In the genomic region with DNA sequence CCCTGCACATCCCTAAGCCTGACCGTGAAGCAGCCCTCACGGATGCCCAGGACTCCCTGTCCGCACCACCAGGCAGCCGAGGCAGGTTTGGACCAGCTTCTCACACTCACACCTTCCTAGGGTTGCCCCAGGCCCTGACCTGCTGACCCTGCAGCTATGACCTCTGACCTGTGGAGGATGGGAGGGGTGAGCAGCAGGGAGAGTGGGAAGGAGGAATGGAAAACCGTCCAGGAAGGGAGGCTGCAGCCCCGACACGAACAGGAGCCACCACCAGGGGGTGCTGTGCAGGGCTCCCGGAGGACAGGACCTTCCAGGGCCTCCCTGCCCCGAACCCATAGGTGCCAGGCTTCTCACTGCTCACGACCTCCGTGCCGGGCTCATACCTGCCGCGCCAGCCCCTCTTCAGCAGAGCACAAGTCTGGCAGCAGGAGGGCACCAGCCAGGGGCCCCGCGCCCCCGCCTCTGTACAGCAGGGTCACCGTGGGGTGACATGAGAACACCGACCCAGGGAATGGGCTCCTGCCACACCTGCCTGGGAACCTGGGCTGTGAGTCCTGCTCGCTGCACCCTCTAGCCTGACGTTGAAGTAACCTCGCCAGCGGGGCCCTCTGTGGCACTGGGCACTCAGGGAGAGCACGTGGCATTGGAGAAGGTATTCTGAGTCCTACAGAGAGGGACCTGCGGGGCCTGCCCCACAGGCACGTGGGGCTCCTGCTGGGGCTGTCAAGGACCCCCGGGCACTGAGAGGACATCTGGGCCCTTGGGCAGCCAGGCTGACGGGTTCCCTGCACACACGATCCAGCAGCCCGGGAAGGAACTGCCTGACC, we compare ENCODE assay signal across 1 cellular context.
TF ChIP-seq lines count a peak whose summit lies in the region.

No MANE protein-coding gene starts in this region.

TF ChIP-seq in HepG2, 621 proteins besides CTCF, POLR2A, EP300 and RAD21 (continued from another document and continues in another):
- TF ChIP-seq RNF219 (CRISPR knock-in tag; IDR thresholded peaks at IDR 0.05) = no peak
- TF ChIP-seq, protein P1, sequence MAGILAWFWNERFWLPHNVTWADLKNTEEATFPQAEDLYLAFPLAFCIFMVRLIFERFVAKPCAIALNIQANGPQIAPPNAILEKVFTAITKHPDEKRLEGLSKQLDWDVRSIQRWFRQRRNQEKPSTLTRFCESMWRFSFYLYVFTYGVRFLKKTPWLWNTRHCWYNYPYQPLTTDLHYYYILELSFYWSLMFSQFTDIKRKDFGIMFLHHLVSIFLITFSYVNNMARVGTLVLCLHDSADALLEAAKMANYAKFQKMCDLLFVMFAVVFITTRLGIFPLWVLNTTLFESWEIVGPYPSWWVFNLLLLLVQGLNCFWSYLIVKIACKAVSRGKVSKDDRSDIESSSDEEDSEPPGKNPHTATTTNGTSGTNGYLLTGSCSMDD (CRISPR knock-in tag; IDR thresholded peaks at IDR 0.05) = no peak
- TF ChIP-seq, protein P2, sequence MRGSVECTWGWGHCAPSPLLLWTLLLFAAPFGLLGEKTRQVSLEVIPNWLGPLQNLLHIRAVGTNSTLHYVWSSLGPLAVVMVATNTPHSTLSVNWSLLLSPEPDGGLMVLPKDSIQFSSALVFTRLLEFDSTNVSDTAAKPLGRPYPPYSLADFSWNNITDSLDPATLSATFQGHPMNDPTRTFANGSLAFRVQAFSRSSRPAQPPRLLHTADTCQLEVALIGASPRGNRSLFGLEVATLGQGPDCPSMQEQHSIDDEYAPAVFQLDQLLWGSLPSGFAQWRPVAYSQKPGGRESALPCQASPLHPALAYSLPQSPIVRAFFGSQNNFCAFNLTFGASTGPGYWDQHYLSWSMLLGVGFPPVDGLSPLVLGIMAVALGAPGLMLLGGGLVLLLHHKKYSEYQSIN (CRISPR knock-in tag; IDR thresholded peaks at IDR 0.05; ENCODE audit: borderline replicate concordance) = peak; percentile 35; the same call in 1 of the 2 replicates
- TF ChIP-seq HBP1 (CRISPR knock-in tag; IDR thresholded peaks at IDR 0.05; ENCODE audit: low read depth) = no peak
- TF ChIP-seq GZF1 (CRISPR knock-in tag; IDR thresholded peaks at IDR 0.05) = no peak
- no peak for TF ChIP-seq RERE (CRISPR knock-in tag; IDR thresholded peaks at IDR 0.05; ENCODE audit: low read depth)
- no peak for TF ChIP-seq ZNF468 (CRISPR knock-in tag; IDR thresholded peaks at IDR 0.05)
- 0 out of 2 replicates have a peak, but pooled peaks have one; percentile 6 for TF ChIP-seq ZNF589 (CRISPR knock-in tag; conservative IDR thresholded peaks at IDR 0.05)
- no peak for TF ChIP-seq ZSCAN12 (CRISPR knock-in tag; IDR thresholded peaks at IDR 0.05)
- no peak for TF ChIP-seq GMEB1 (CRISPR knock-in tag; IDR thresholded peaks at IDR 0.05; ENCODE audit: borderline replicate concordance)
- TF ChIP-seq SMAD1 (CRISPR knock-in tag; IDR thresholded peaks at IDR 0.05; ENCODE audit: borderline replicate concordance, low read depth) = peak; percentile 54; the same call in 1 of the 2 replicates
- TF ChIP-seq, protein P3, sequence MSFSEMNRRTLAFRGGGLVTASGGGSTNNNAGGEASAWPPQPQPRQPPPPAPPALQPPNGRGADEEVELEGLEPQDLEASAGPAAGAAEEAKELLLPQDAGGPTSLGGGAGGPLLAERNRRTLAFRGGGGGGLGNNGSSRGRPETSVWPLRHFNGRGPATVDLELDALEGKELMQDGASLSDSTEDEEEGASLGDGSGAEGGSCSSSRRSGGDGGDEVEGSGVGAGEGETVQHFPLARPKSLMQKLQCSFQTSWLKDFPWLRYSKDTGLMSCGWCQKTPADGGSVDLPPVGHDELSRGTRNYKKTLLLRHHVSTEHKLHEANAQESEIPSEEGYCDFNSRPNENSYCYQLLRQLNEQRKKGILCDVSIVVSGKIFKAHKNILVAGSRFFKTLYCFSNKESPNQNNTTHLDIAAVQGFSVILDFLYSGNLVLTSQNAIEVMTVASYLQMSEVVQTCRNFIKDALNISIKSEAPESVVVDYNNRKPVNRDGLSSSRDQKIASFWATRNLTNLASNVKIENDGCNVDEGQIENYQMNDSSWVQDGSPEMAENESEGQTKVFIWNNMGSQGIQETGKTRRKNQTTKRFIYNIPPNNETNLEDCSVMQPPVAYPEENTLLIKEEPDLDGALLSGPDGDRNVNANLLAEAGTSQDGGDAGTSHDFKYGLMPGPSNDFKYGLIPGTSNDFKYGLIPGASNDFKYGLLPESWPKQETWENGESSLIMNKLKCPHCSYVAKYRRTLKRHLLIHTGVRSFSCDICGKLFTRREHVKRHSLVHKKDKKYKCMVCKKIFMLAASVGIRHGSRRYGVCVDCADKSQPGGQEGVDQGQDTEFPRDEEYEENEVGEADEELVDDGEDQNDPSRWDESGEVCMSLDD (CRISPR knock-in tag; IDR thresholded peaks at IDR 0.05; ENCODE audit: borderline replicate concordance) = no peak
- TF ChIP-seq NFKB2 (CRISPR knock-in tag; IDR thresholded peaks at IDR 0.05; ENCODE audit: borderline replicate concordance) = peak; percentile 54; the same call in 1 of the 2 replicates
- TF ChIP-seq, protein P4, sequence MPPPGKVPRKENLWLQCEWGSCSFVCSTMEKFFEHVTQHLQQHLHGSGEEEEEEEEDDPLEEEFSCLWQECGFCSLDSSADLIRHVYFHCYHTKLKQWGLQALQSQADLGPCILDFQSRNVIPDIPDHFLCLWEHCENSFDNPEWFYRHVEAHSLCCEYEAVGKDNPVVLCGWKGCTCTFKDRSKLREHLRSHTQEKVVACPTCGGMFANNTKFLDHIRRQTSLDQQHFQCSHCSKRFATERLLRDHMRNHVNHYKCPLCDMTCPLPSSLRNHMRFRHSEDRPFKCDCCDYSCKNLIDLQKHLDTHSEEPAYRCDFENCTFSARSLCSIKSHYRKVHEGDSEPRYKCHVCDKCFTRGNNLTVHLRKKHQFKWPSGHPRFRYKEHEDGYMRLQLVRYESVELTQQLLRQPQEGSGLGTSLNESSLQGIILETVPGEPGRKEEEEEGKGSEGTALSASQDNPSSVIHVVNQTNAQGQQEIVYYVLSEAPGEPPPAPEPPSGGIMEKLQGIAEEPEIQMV (CRISPR knock-in tag; IDR thresholded peaks at IDR 0.05; ENCODE audit: low read depth) = 0 out of 2 replicates have a peak, but pooled peaks have one; percentile 28
- TF ChIP-seq ZNF773 (CRISPR knock-in tag; IDR thresholded peaks at IDR 0.05; ENCODE audit: borderline replicate concordance) = 0 out of 2 replicates have a peak, but pooled peaks have one; percentile 19
- TF ChIP-seq, protein P5, sequence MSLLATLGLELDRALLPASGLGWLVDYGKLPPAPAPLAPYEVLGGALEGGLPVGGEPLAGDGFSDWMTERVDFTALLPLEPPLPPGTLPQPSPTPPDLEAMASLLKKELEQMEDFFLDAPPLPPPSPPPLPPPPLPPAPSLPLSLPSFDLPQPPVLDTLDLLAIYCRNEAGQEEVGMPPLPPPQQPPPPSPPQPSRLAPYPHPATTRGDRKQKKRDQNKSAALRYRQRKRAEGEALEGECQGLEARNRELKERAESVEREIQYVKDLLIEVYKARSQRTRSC (CRISPR knock-in tag; IDR thresholded peaks at IDR 0.05; ENCODE audit: low read depth) = no peak
- TF ChIP-seq ZNF563 (CRISPR knock-in tag; IDR thresholded peaks at IDR 0.05) = no peak
- TF ChIP-seq, protein P6, sequence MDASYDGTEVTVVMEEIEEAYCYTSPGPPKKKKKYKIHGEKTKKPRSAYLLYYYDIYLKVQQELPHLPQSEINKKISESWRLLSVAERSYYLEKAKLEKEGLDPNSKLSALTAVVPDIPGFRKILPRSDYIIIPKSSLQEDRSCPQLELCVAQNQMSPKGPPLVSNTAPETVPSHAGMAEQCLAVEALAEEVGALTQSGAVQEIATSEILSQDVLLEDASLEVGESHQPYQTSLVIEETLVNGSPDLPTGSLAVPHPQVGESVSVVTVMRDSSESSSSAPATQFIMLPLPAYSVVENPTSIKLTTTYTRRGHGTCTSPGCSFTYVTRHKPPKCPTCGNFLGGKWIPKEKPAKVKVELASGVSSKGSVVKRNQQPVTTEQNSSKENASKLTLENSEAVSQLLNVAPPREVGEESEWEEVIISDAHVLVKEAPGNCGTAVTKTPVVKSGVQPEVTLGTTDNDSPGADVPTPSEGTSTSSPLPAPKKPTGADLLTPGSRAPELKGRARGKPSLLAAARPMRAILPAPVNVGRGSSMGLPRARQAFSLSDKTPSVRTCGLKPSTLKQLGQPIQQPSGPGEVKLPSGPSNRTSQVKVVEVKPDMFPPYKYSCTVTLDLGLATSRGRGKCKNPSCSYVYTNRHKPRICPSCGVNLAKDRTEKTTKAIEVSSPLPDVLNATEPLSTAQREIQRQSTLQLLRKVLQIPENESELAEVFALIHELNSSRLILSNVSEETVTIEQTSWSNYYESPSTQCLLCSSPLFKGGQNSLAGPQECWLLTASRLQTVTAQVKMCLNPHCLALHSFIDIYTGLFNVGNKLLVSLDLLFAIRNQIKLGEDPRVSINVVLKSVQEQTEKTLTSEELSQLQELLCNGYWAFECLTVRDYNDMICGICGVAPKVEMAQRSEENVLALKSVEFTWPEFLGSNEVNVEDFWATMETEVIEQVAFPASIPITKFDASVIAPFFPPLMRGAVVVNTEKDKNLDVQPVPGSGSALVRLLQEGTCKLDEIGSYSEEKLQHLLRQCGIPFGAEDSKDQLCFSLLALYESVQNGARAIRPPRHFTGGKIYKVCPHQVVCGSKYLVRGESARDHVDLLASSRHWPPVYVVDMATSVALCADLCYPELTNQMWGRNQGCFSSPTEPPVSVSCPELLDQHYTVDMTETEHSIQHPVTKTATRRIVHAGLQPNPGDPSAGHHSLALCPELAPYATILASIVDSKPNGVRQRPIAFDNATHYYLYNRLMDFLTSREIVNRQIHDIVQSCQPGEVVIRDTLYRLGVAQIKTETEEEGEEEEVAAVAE (CRISPR knock-in tag; IDR thresholded peaks at IDR 0.05; ENCODE audit: borderline replicate concordance) = no peak
- TF ChIP-seq ZBTB1 (CRISPR knock-in tag; IDR thresholded peaks at IDR 0.05; ENCODE audit: borderline replicate concordance) = no peak
